In genomic region chr6:46129301-46129633, GRCh38 we compare ENCODE assay signal across 2 cellular contexts.
TF ChIP-seq lines count a peak whose summit lies in the region.

No MANE protein-coding gene starts in this region.

TF ChIP-seq in GM12878, 131 proteins besides CTCF, POLR2A, EP300 and RAD21:
- TF ChIP-seq SKIL (IDR thresholded peaks at IDR 0.05; ENCODE audit: low read depth, poor library complexity, severe bottlenecking) (no peak), NFIC (IDR thresholded peaks at IDR 0.05; ENCODE audit: low read depth, low read length) (no peak), NBN (IDR thresholded peaks at IDR 0.05) (no peak), RBBP5 (conservative IDR thresholded peaks at IDR 0.05) (no peak), CREM (IDR thresholded peaks at IDR 0.05; ENCODE audit: low read depth) (no peak), MTA2 (IDR thresholded peaks at IDR 0.05; ENCODE audit: low read depth) (no peak), RCOR1 (conservative IDR thresholded peaks at IDR 0.05; ENCODE audit: low read depth, low read length) (no peak), NR2F1 (conservative IDR thresholded peaks at IDR 0.05) (no peak)
- TF ChIP-seq, protein P1, sequence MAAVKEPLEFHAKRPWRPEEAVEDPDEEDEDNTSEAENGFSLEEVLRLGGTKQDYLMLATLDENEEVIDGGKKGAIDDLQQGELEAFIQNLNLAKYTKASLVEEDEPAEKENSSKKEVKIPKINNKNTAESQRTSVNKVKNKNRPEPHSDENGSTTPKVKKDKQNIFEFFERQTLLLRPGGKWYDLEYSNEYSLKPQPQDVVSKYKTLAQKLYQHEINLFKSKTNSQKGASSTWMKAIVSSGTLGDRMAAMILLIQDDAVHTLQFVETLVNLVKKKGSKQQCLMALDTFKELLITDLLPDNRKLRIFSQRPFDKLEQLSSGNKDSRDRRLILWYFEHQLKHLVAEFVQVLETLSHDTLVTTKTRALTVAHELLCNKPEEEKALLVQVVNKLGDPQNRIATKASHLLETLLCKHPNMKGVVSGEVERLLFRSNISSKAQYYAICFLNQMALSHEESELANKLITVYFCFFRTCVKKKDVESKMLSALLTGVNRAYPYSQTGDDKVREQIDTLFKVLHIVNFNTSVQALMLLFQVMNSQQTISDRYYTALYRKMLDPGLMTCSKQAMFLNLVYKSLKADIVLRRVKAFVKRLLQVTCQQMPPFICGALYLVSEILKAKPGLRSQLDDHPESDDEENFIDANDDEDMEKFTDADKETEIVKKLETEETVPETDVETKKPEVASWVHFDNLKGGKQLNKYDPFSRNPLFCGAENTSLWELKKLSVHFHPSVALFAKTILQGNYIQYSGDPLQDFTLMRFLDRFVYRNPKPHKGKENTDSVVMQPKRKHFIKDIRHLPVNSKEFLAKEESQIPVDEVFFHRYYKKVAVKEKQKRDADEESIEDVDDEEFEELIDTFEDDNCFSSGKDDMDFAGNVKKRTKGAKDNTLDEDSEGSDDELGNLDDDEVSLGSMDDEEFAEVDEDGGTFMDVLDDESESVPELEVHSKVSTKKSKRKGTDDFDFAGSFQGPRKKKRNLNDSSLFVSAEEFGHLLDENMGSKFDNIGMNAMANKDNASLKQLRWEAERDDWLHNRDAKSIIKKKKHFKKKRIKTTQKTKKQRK (IDR thresholded peaks at IDR 0.05; ENCODE audit: low read depth, low read length), result no peak

TF ChIP-seq in HEK293T, 16 proteins besides CTCF, POLR2A, EP300 and RAD21 (continued from another document):
- no peak for TF ChIP-seq BHLHE40 (IDR thresholded peaks at IDR 0.05; ENCODE audit: borderline replicate concordance)
